1 cellular context compared by ENCODE assay signal in genomic region chr17:75875182-75875939, GRCh38.
TF ChIP-seq lines count a peak whose summit lies in the region.

No MANE protein-coding gene starts in this region.

TF ChIP-seq in HCT116, 20 proteins besides CTCF, POLR2A, EP300 and RAD21 (continued from another document):
- no peak for TF ChIP-seq JUND (IDR thresholded peaks at IDR 0.05)
- no peak for TF ChIP-seq MAX (IDR thresholded peaks at IDR 0.05)
- no peak for TF ChIP-seq ATF3 (IDR thresholded peaks at IDR 0.05)
- no peak for TF ChIP-seq YY1 (IDR thresholded peaks at IDR 0.05; ENCODE audit: extremely low read depth, insufficient replicate concordance, low read depth, low read length)
- no peak for TF ChIP-seq ZNF274 (IDR thresholded peaks at IDR 0.05; ENCODE audit: low read depth, low read length)
- no peak for TF ChIP-seq ELF1 (IDR thresholded peaks at IDR 0.05; ENCODE audit: borderline replicate concordance, low read depth)
- TF ChIP-seq SRF (IDR thresholded peaks at IDR 0.05; ENCODE audit: low read depth), result no peak
- no peak for TF ChIP-seq EZH2phosphoT487 (IDR thresholded peaks at IDR 0.05; ENCODE audit: borderline replicate concordance)
- TF ChIP-seq CBX3 (IDR thresholded peaks at IDR 0.05; ENCODE audit: low read depth), result no peak
- no peak for TF ChIP-seq SP1 (IDR thresholded peaks at IDR 0.05; ENCODE audit: low read depth)
- TF ChIP-seq FOSL1 (IDR thresholded peaks at IDR 0.05; ENCODE audit: low read depth), result no peak
- TF ChIP-seq POLR2AphosphoS5 (IDR thresholded peaks at IDR 0.05; ENCODE audit: low read depth, low read length), result no peak; the same call in 1 of the 2 replicates
- no peak for TF ChIP-seq REST (IDR thresholded peaks at IDR 0.05; ENCODE audit: low read depth)
- no peak for TF ChIP-seq EZH2 (IDR thresholded peaks at IDR 0.05)
